ENCODE assay signal across 9 cellular contexts in the genomic region with DNA sequence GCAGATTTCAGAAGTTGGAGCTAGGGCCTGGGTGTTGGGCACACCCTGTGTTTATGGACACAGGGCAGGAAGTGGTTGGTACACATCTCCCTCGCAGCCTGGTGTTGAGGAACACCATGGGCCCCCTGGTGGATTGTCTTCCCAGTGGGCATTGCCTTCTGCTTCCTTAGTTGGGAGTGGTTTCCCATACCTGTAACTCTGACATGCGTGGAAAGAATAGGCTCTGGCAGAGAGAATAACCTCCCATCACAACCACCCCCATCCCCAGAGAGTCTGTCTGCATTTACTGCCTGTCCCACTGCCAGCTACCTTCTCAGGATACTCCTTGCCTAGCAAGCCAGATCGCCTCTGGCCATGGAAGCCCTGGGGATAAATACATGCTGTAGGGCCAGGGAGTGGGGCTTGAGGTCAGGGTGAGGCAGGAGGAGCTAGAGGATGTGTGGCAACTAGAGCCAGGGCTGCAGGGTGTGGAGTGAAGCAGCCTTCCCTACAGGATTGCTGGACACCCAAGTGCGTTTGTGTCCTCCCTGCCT. TPM values are rescaled to one million over a fixed set of nuclear protein-coding genes. Genes with fewer than 3 reads are reported as not detected.
DNase-seq lines count a peak whose midpoint lies in the region; FAIRE-seq and TF ChIP-seq lines count a peak whose summit lies in the region.
"Had no signal": no experiment of that assay in that cellular context is flagged by ENCODE, and none has a peak within 500 bp of the region (broad histone marks: within the 10 kb centered on the region; RNA-seq: fewer than 3 reads in every experiment).

No MANE protein-coding gene starts in this region.

- H3K4me2 ChIP-seq in trophoblast cell (ENCODE audit: low read length), result no peak overlapping the region

- peak; percentile 58 for TF ChIP-seq CTCF in bronchial epithelial cell (IDR thresholded peaks at IDR 0.05; ENCODE audit: insufficient read depth, low read length, severe bottlenecking)

- peaks cover 33 to 44% of the 10 kb centered on the region in 2 experiments for H3K4me1 ChIP-seq in trophoblast cell (ENCODE audit: control insufficient read depth in 1 of 2, insufficient read depth in 2 of 2, low read length in 2 of 2)

- peaks cover 9% of the 10 kb centered on the region for H3K79me1 ChIP-seq in trophoblast cell (ENCODE audit: low read length)

- DNase-seq in NCI-H82 (lab: John Stamatoyannopoulos, UW), result peak; percentile 42
- no peak for DNase-seq in NCI-H82 treated with DMSO at 0.1 percent for 48 hours (lab: John Stamatoyannopoulos, UW; ENCODE audit: unreplicated experiment)
- DNase-seq in Jurkat, Clone E6-1 (ENCODE audit: low read depth, low spot score), result peak; percentile 37
- peak; percentile 47 for DNase-seq in bronchial epithelial cell (ENCODE audit: low read depth)
- DNase-seq in trophoblast cell, result peak; percentile 94 to 98
- no peak for DNase-seq in activated gamma-delta T cell (lab: John Stamatoyannopoulos, UW)
- no peak for DNase-seq in SHP77 treated with DMSO at 0.1 percent for 48 hours (lab: John Stamatoyannopoulos, UW)
- DNase-seq in midbrain (lab: John Stamatoyannopoulos, UW), result no peak
- DNase-seq: NCI-H1930 had no signal

- peak overlapping the region; percentile 63 for H3K27ac ChIP-seq in trophoblast cell (ENCODE audit: low read depth, low read length)

- no peak overlapping the region for H2AFZ ChIP-seq in trophoblast cell (ENCODE audit: insufficient read depth, low read length, poor library complexity)

- H3K79me2 ChIP-seq in trophoblast cell (ENCODE audit: control insufficient read depth, insufficient read depth, low read length, poor library complexity), result peaks cover 2% of the 10 kb centered on the region

- H3K18ac ChIP-seq in trophoblast cell (ENCODE audit: low read length), result peak overlapping the region; percentile 75

- no peak overlapping the region for H3K4ac ChIP-seq in trophoblast cell (ENCODE audit: low read depth, low read length)

- peak; percentile 13 for FAIRE-seq in bronchial epithelial cell (lab: Jason Lieb, UNC)

- no peak overlapping the region for H2BK12ac ChIP-seq in trophoblast cell (ENCODE audit: low read length)

- H3K36me3 ChIP-seq in bronchial epithelial cell (ENCODE audit: control insufficient read depth, insufficient read depth, low read length) (peaks cover 19% of the 10 kb centered on the region), trophoblast cell (ENCODE audit: control insufficient read depth in 1 of 2, insufficient read depth in 2 of 2, low read length in 2 of 2) (peaks cover 19 to 26% of the 10 kb centered on the region in 2 experiments)

- H2BK120ac ChIP-seq in trophoblast cell (ENCODE audit: insufficient read depth, low read length, poor library complexity), result no peak overlapping the region

- H4K12ac ChIP-seq in trophoblast cell (ENCODE audit: low read depth, low read length), result no peak overlapping the region

- peak overlapping the region; percentile 40 for H4K91ac ChIP-seq in trophoblast cell (ENCODE audit: low read depth, low read length)

- H2BK5ac ChIP-seq in trophoblast cell (ENCODE audit: low read depth, low read length, poor library complexity), result no peak overlapping the region

- H4K8ac ChIP-seq in trophoblast cell (ENCODE audit: low read depth, low read length), result no peak overlapping the region

- H3K9ac ChIP-seq in trophoblast cell (ENCODE audit: low read length), result no peak overlapping the region

- H3K27me3 ChIP-seq in bronchial epithelial cell (ENCODE audit: control insufficient read depth, insufficient read depth, low read length) (no peaks in the 10 kb centered on the region), trophoblast cell (ENCODE audit: insufficient read depth, low read length) (no peaks in the 10 kb centered on the region)

- no peak overlapping the region for H3K4me3 ChIP-seq in Jurkat, Clone E6-1 (ENCODE audit: low read length)
- H3K4me3 ChIP-seq in bronchial epithelial cell (ENCODE audit: low read depth, low read length), result no peak overlapping the region
- no peak overlapping the region for H3K4me3 ChIP-seq in trophoblast cell (ENCODE audit: low read depth, low read length)

- H2AK5ac ChIP-seq in trophoblast cell (ENCODE audit: low read length), result peak overlapping the region; percentile 53

- H3K9me3 ChIP-seq in trophoblast cell (ENCODE audit: insufficient read depth, low read depth, low read length), result no peaks in the 10 kb centered on the region

- no peak overlapping the region for H3K23ac ChIP-seq in trophoblast cell (ENCODE audit: low read length)

- no CpG with 5 or more reads among the region's 4 CpGs for WGBS in trophoblast cell (ENCODE audit: extremely low coverage, insufficient coverage, insufficient read length)

- H3K14ac ChIP-seq in trophoblast cell (ENCODE audit: low read length), result no peak overlapping the region

RNA-seq across cellular contexts. Expression of gene LRRC73, which starts 14.7 kb away (rescaled TPM):
- not detected for polyA plus RNA-seq in Jurkat, Clone E6-1 (2012; ENCODE audit: insufficient read depth, insufficient read length)
- total RNA-seq in bronchial epithelial cell, result 0.13 and 0.26 TPM in 2 replicates
- polyA plus RNA-seq in trophoblast cell (2013), result 0.74 and 0.78 TPM in 2 replicates

RNA-seq across cellular contexts. Expression of gene TJAP1, which starts 18.1 kb away (rescaled TPM):
- 23.2 TPM for polyA plus RNA-seq in Jurkat, Clone E6-1 (2012; ENCODE audit: insufficient read depth, insufficient read length)
- total RNA-seq in bronchial epithelial cell, result 6.1 and 6.6 TPM in 2 replicates
- polyA plus RNA-seq in trophoblast cell (2013), result 21.4 and 21.9 TPM in 2 replicates

RNA-seq across cellular contexts. Expression of gene YIPF3, which starts 21.3 kb away (rescaled TPM):
- polyA plus RNA-seq in Jurkat, Clone E6-1 (2012; ENCODE audit: insufficient read depth, insufficient read length), result 71.3 TPM
- 62.3 and 83.2 TPM in 2 replicates for total RNA-seq in bronchial epithelial cell
- polyA plus RNA-seq in trophoblast cell (2013), result 124 and 129 TPM in 2 replicates

RNA-seq across cellular contexts. Expression of gene POLR1C, which starts 21.4 kb away (rescaled TPM):
- polyA plus RNA-seq in Jurkat, Clone E6-1 (2012; ENCODE audit: insufficient read depth, insufficient read length), result 60.4 TPM
- total RNA-seq in bronchial epithelial cell, result 25.5 and 38.2 TPM in 2 replicates
- 23.9 and 25.0 TPM in 2 replicates for polyA plus RNA-seq in trophoblast cell (2013)

RNA-seq across cellular contexts. Expression of gene DLK2, which starts 40.1 kb away (rescaled TPM):
- 7.2 TPM for polyA plus RNA-seq in Jurkat, Clone E6-1 (2012; ENCODE audit: insufficient read depth, insufficient read length)
- 4.1 and 8.2 TPM in 2 replicates for total RNA-seq in bronchial epithelial cell
- 12.6 and 13.6 TPM in 2 replicates for polyA plus RNA-seq in trophoblast cell (2013)

Comparison
In these comparisons a context has a peak if more than half of its experiments do, and no peak if none do; other contexts are left out.
1. DNase-seq: peak in NCI-H82 (single experiment), Jurkat, Clone E6-1 (single experiment), bronchial epithelial cell (single experiment) and trophoblast cell (2 of 2); none in NCI-H82 treated with DMSO at 0.1 percent for 48 hours (single experiment), activated gamma-delta T cell (single experiment), SHP77 treated with DMSO at 0.1 percent for 48 hours (single experiment) and midbrain (single experiment).